11 cellular contexts compared by ENCODE assay signal in the genomic region with DNA sequence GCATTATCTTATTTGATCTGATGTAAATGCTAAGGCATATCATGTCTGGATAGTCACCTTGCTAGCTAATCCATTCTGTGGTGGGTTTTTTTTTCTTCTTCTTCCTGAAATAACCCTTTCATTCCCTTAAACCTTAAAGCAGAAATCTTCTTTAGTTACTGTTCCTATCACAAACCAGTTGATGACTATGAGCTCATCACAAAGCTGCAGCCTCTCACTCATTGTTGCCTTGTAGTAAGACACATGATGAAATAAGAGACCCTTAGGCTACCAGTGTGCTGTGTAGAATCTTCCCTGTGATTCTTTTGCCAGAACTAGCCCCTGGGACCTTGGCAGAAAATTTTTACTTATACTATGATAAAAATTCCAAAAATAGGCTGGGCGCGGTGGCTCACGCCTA.
"Had no signal": no experiment of that assay in that cellular context is flagged by ENCODE, and none has a peak within 500 bp of the region (broad histone marks: within the 10 kb centered on the region; RNA-seq: fewer than 3 reads in every experiment).

No MANE protein-coding gene starts in this region.

- ATAC-seq: activated CD4-positive, CD25-positive, alpha-beta regulatory T cell treated with anti-CD3 and anti-CD28 coated beads, Interleukin-2, amount 50 U/mL, for 24 hours; natural killer cell treated with Interleukin-12 subunit alpha and Interleukin-12 subunit beta and Interleukin-15 and Interleukin-18, amount 100 ng/mL, for 72 hours had no signal

- DNase-seq: activated effector memory CD4-positive, alpha-beta T cell treated with Interleukin-2 at 50 U/mL for 16 hours; activated T-cell treated with anti-CD3 and anti-CD28 coated beads, Interleukin-2, amount 50 U/mL, for 1 hour; amygdala; brain microvascular endothelial cell; hypothalamus; small intestine; stomach; SW 1271 had no signal

- H3K4me3 ChIP-seq: lung, stomach had no signal

- H3K27ac ChIP-seq: brain microvascular endothelial cell, stomach had no signal

- H3K27me3 ChIP-seq: brain microvascular endothelial cell, stomach had no signal

- H3K9me3 ChIP-seq: stomach had no signal

- H3K36me3 ChIP-seq: brain microvascular endothelial cell, stomach had no signal
